In genomic region chr11:23988381-23989006, GRCh38 we compare ENCODE assay signal across 20 cellular contexts.
DNase-seq lines count a peak whose midpoint lies in the region; ATAC-seq and TF ChIP-seq lines count a peak whose summit lies in the region.
"Had no signal": no experiment of that assay in that cellular context is flagged by ENCODE, and none has a peak within 500 bp of the region (broad histone marks: within the 10 kb centered on the region; RNA-seq: fewer than 3 reads in every experiment).

No MANE protein-coding gene starts in this region.

- H3K9me2 ChIP-seq in GM23248 (ENCODE audit: insufficient read depth): no peaks in the 10 kb centered on the region

- no peak overlapping the region for H2BK12ac ChIP-seq in H9 (ENCODE audit: insufficient read length, low read depth, low read length)

- no peak overlapping the region for H3K56ac ChIP-seq in H9 (ENCODE audit: insufficient read length, low read depth, low read length)

- H3K4me1 ChIP-seq in GM23248 (ENCODE audit: insufficient read depth) (peaks cover 36% of the 10 kb centered on the region), upper lobe of right lung (peaks cover 4% of the 10 kb centered on the region), H9 (ENCODE audit: insufficient read depth, low read length) (no peaks in the 10 kb centered on the region)

- H3K27me3 ChIP-seq in GM23248 (replicated peaks; ENCODE audit: insufficient read depth) (no peaks in the 10 kb centered on the region), upper lobe of right lung (no peaks in the 10 kb centered on the region), H9 (ENCODE audit: insufficient read depth, low read length) (no peaks in the 10 kb centered on the region)

- 52 to 58% methylated on average over 1 of the region's 1 CpG for WGBS in GM23248 (ENCODE audit: low coverage in 1 of 2, low lambda C conversion rate in 2 of 2, missing lambda C conversion rate in 2 of 2), 2 experiments
- no CpG with 5 or more reads among the region's 1 CpG for WGBS in H9 (ENCODE audit: extremely low coverage, insufficient read length, low lambda C conversion rate)

- H4K20me1 ChIP-seq in GM23248 (ENCODE audit: insufficient read depth): no peaks in the 10 kb centered on the region
- no peaks in the 10 kb centered on the region for H4K20me1 ChIP-seq in H9 (ENCODE audit: control insufficient read depth, insufficient read depth, insufficient read length)

- no peak overlapping the region for H4K91ac ChIP-seq in H9 (ENCODE audit: insufficient read length, low read depth, low read length)

- DNase-seq in GM23248 (peak; percentile 17), fibroblast of pulmonary artery (ENCODE audit: low read depth) (peak; percentile 73), upper lobe of right lung (no peak), NCI-H524 treated with DMSO at 0.1 percent for 48 hours (lab: John Stamatoyannopoulos, UW) (no peak), H9 (no peak)
- DNase-seq: activated CD4-positive, CD25-positive, alpha-beta regulatory T cell treated with anti-CD3 and anti-CD28 coated beads, Interleukin-2, amount 50 U/mL, for 72 hours; activated naive CD4-positive, alpha-beta T cell treated with anti-CD3 and anti-CD28 coated beads, Interleukin-2, amount 10 ng/mL, durations not matched to agents 7 days and 5 days; caudate nucleus; CD8-positive, alpha-beta T cell; endodermal cell; GDM1; islet precursor cell; midbrain; NCI-H82; nucleus accumbens; T-helper 2 cell had no signal

- no peaks in the 10 kb centered on the region for H3K79me1 ChIP-seq in H9 (ENCODE audit: insufficient read depth, low read depth, low read length, poor library complexity, severe bottlenecking)

- H3K4me3 Mint-ChIP-seq in H9: no peak overlapping the region
- H3K4me3 Mint-ChIP-seq: activated naive CD4-positive, alpha-beta T cell treated with anti-CD3 and anti-CD28 coated beads, Interleukin-2, amount 10 ng/mL, durations not matched to agents 7 days and 5 days; CD8-positive, alpha-beta T cell; endodermal cell; stimulated activated naive CD8-positive, alpha-beta T cell treated with anti-CD3 and anti-CD28 coated beads, Interleukin-15, Interleukin-2, amounts not matched to agents 100 ng/mL and 50 ng/mL, for 24 hours had no signal

- H3K36me3 Mint-ChIP-seq in H9 (ENCODE audit: insufficient read depth in 1 of 3, low read depth in 3 of 3): no peaks in the 10 kb centered on the region; a peak in 1 of 7 replicates
- H3K36me3 Mint-ChIP-seq: activated naive CD4-positive, alpha-beta T cell treated with anti-CD3 and anti-CD28 coated beads, Interleukin-2, amount 10 ng/mL, durations not matched to agents 7 days and 5 days; CD8-positive, alpha-beta T cell had no signal

- TF ChIP-seq CTCF in fibroblast of pulmonary artery (IDR thresholded peaks at IDR 0.05; ENCODE audit: low read length, missing control alignments) (no peak), upper lobe of right lung (IDR thresholded peaks at IDR 0.05) (no peak), H9 (conservative IDR thresholded peaks at IDR 0.05) (no peak)

- no peaks in the 10 kb centered on the region for H3K4me1 Mint-ChIP-seq in H9
- H3K4me1 Mint-ChIP-seq: activated naive CD4-positive, alpha-beta T cell treated with anti-CD3 and anti-CD28 coated beads, Interleukin-2, amount 10 ng/mL, durations not matched to agents 7 days and 5 days; endodermal cell had no signal

- no peaks in the 10 kb centered on the region for H3K23me2 ChIP-seq in H9 (ENCODE audit: insufficient read length, low read depth, low read length, poor library complexity, severe bottlenecking)

- H3K4ac ChIP-seq in H9 (ENCODE audit: low read depth, low read length): no peak overlapping the region

- no peaks in the 10 kb centered on the region; a peak in 1 of 5 replicates for H3K9me3 Mint-ChIP-seq in H9
- H3K9me3 Mint-ChIP-seq: endodermal cell had no signal

- no peak overlapping the region for H2BK120ac ChIP-seq in H9 (ENCODE audit: low read depth, low read length, poor library complexity, severe bottlenecking)

- H3K18ac ChIP-seq in H9 (ENCODE audit: insufficient read length, low read depth, low read length): no peak overlapping the region

- peak overlapping the region; percentile 33; the same call in 1 of the 2 replicates for H2AFZ ChIP-seq in GM23248
- H2AFZ ChIP-seq in H9 (ENCODE audit: low read length): no peak overlapping the region

- no peak overlapping the region for H2AK5ac ChIP-seq in H9 (ENCODE audit: insufficient read length, low read length)

- no peaks in the 10 kb centered on the region for H3K36me3 ChIP-seq in GM23248 (ENCODE audit: low read depth)
- no peaks in the 10 kb centered on the region for H3K36me3 ChIP-seq in upper lobe of right lung

- H3K79me2 ChIP-seq in GM23248 (ENCODE audit: insufficient read depth) (no peaks in the 10 kb centered on the region), H9 (ENCODE audit: insufficient read depth, low read length) (no peaks in the 10 kb centered on the region)

- no peak overlapping the region for H3K9ac ChIP-seq in GM23248
- no peak overlapping the region for H3K9ac ChIP-seq in H9 (ENCODE audit: extremely low read depth, insufficient read length, low read length)

- no peak overlapping the region for H3K23ac ChIP-seq in H9 (ENCODE audit: insufficient read length, low read depth, low read length)

- no peak overlapping the region for H2BK20ac ChIP-seq in H9 (ENCODE audit: low read depth, low read length, poor library complexity, severe bottlenecking)

- peaks cover 15% of the 10 kb centered on the region for H3F3A ChIP-seq in GM23248 (ENCODE audit: insufficient read depth)

- no peak overlapping the region for H3K27ac Mint-ChIP-seq in H9
- H3K27ac Mint-ChIP-seq: activated naive CD4-positive, alpha-beta T cell treated with anti-CD3 and anti-CD28 coated beads, Interleukin-2, amount 10 ng/mL, durations not matched to agents 7 days and 5 days; CD8-positive, alpha-beta T cell; endodermal cell; stimulated activated naive CD8-positive, alpha-beta T cell treated with anti-CD3 and anti-CD28 coated beads, Interleukin-15, Interleukin-2, amounts not matched to agents 100 ng/mL and 50 ng/mL, for 24 hours had no signal

- H3K27me3 Mint-ChIP-seq in H9 (ENCODE audit: low read depth): no peaks in the 10 kb centered on the region
- H3K27me3 Mint-ChIP-seq: activated naive CD4-positive, alpha-beta T cell treated with anti-CD3 and anti-CD28 coated beads, Interleukin-2, amount 10 ng/mL, durations not matched to agents 7 days and 5 days; stimulated activated naive CD8-positive, alpha-beta T cell treated with anti-CD3 and anti-CD28 coated beads, Interleukin-15, Interleukin-2, amounts not matched to agents 100 ng/mL and 50 ng/mL, for 24 hours had no signal

- in situ Hi-C loops in GM23248 (cut with MboI): no loop called here

- H3K9me3 ChIP-seq in GM23248 (ENCODE audit: low read depth) (no peaks in the 10 kb centered on the region), upper lobe of right lung (no peaks in the 10 kb centered on the region), H9 (ENCODE audit: control insufficient read depth, low read depth, low read length) (no peaks in the 10 kb centered on the region)

- H3T11ph ChIP-seq in H9 (ENCODE audit: low read length): no peak overlapping the region

- ATAC-seq in SK-N-SH treated with all-trans-retinoic acid at 6 μM for 48 hours (peak; percentile 60; the same call in 2 of the 3 replicates), upper lobe of right lung (peak; percentile 58), HG03460 (IDR thresholded peaks at IDR 0.05; ENCODE audit: unreplicated experiment) (no peak)
- ATAC-seq: CD8-positive, alpha-beta T cell had no signal

- H3K4me3 ChIP-seq in GM23248 (no peak overlapping the region), fibroblast of pulmonary artery (replicated peaks; ENCODE audit: low read depth, low read length) (no peak overlapping the region), upper lobe of right lung (no peak overlapping the region)

- no peak overlapping the region for H4K5ac ChIP-seq in H9 (ENCODE audit: insufficient read length, low read depth, low read length)

- H2BK5ac ChIP-seq in H9 (ENCODE audit: insufficient read length, low read length): no peak overlapping the region

- no peak overlapping the region for H3K14ac ChIP-seq in H9 (ENCODE audit: insufficient read depth, low read length)

- intact Hi-C loops in upper lobe of right lung (cut with DNase I): no loop called here

- H2BK15ac ChIP-seq in H9 (ENCODE audit: low read depth, low read length): no peak overlapping the region

- H3K4me2 ChIP-seq in GM23248 (ENCODE audit: unreplicated experiment) (peak overlapping the region; percentile 50), H9 (ENCODE audit: insufficient read depth, insufficient read length, low read length) (no peak overlapping the region)

- no peak overlapping the region for H3K27ac ChIP-seq in GM23248
- no peak overlapping the region for H3K27ac ChIP-seq in upper lobe of right lung
- H3K27ac ChIP-seq in H9 (ENCODE audit: insufficient read length, low read depth, low read length): no peak overlapping the region
- H3K27ac ChIP-seq: RWPE1 had no signal

- no peak overlapping the region for H4K8ac ChIP-seq in H9 (replicated peaks; ENCODE audit: insufficient read length, low read depth, low read length)

TF ChIP-seq in SK-N-SH treated with all-trans-retinoic acid at 6 μM for 48 hours, 23 proteins besides CTCF, POLR2A, EP300 and RAD21 (continues in another document):
- TF ChIP-seq ZNF565 (CRISPR knock-in tag; conservative IDR thresholded peaks at IDR 0.05; ENCODE audit: low read depth): no peak
- no peak for TF ChIP-seq GLIS3 (CRISPR knock-in tag; IDR thresholded peaks at IDR 0.05)
- TF ChIP-seq TSHZ2 (CRISPR knock-in tag; IDR thresholded peaks at IDR 0.05): no peak

Comparison
In these comparisons a context has a peak if more than half of its experiments do, and no peak if none do; other contexts are left out.
1. DNase-seq: peak in GM23248 (single experiment) and fibroblast of pulmonary artery (single experiment); none in upper lobe of right lung (single experiment), NCI-H524 treated with DMSO at 0.1 percent for 48 hours (single experiment) and H9 (single experiment).